Comparison of ENCODE assay signal across 10 cellular contexts in the genomic region with DNA sequence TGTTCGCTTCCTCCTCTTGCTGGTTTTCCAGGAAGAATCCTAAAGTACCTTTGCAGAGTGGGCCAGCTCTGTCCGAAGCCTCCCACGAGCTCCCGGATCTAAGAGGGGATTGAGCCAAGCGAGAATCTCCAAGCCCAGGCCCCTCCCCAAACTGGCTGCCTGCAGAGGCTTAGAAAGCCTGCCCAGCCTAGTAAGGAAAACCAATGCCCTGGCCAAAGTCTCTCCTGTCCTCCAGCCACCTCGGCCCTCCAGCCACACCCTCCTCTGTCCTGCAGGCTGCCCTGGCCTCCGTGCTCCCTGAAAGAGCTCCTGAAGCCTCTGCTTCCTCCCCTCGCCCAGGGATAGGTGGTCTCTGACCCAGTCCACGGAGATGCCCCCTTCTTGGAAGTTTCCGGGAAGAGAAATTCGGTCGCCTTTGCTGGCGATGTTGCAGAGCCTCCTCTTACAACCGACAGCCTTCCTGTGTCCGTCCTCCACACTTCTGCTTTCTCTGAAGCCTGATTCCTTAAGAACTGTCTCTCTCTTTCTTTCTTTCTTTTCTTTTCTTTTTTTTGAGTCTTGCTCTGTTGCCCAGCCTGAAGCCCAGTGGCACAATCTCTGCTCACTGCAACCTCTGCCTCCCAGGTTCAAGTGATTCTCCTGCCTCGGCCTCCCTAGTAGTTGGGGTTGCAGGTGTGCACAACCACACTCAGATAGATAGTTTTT. TPM values are rescaled to one million over a fixed set of nuclear protein-coding genes. Genes with fewer than 3 reads are reported as not detected.
DNase-seq lines count a peak whose midpoint lies in the region; TF ChIP-seq lines count a peak whose summit lies in the region.
"Had no signal": no experiment of that assay in that cellular context is flagged by ENCODE, and none has a peak within 500 bp of the region (broad histone marks: within the 10 kb centered on the region; RNA-seq: fewer than 3 reads in every experiment).

No MANE protein-coding gene starts in this region.

- H3K4me1 ChIP-seq in muscle layer of duodenum (ENCODE audit: control insufficient read depth in 1 of 2, insufficient read depth in 2 of 2, low read length in 2 of 2) (peaks cover 19 to 39% of the 10 kb centered on the region in 2 donors), uterus (no peaks in the 10 kb centered on the region)

- peaks cover 0 to 2% (median 0%) of the 10 kb centered on the region in 3 donors for H3K27me3 Mint-ChIP-seq in CD14-positive monocyte (ENCODE audit: low read depth in 3 of 3)
- H3K27me3 Mint-ChIP-seq: activated naive CD8-positive, alpha-beta T cell had no signal

- DNase-seq in CD14-positive monocyte (ENCODE audit: low spot score) (no peak), HT-29 (ENCODE audit: low spot score) (peak; percentile 34), cerebellum (ENCODE audit: low spot score) (peak; percentile 46), SHP77 (lab: John Stamatoyannopoulos, UW) (no peak), activated gamma-delta T cell treated with Interleukin-2 at 50 U/mL for 16 hours (no peak), uterus (no peak)
- DNase-seq in activated T-cell treated with anti-CD3 and anti-CD28 coated beads, Interleukin-2, amount 50 U/mL, for 48 hours = no peak
- DNase-seq: NCI-H524 had no signal

- no peak for TF ChIP-seq CTCF in CD14-positive monocyte (IDR thresholded peaks at IDR 0.05)
- no peak for TF ChIP-seq CTCF in uterus (IDR thresholded peaks at IDR 0.05)

- intact Hi-C loops in CD14-positive monocyte (cut with micrococcal nuclease) = no loop called here
- intact Hi-C loops in uterus (cut with DNase I; ENCODE audit: low total_unique reads) = no loop called here

- peak overlapping the region; percentile 70 to 89 for H3K4me3 Mint-ChIP-seq in CD14-positive monocyte
- H3K4me3 Mint-ChIP-seq: activated naive CD8-positive, alpha-beta T cell had no signal

- H3K4me1 Mint-ChIP-seq in CD14-positive monocyte = peaks cover 56% of the 10 kb centered on the region

- H3K4me3 ChIP-seq in muscle layer of duodenum (ENCODE audit: low read depth in 1 of 2, low read length in 2 of 2) = no peak overlapping the region
- no peak overlapping the region for H3K4me3 ChIP-seq in uterus

- H3K27me3 ChIP-seq in muscle layer of duodenum (ENCODE audit: low read depth, low read length) (no peaks in the 10 kb centered on the region), uterus (no peaks in the 10 kb centered on the region)

- H3K27ac ChIP-seq in muscle layer of duodenum (ENCODE audit: low read length) (peak overlapping the region; percentile 60), uterus (no peak overlapping the region)

- no peak for TF ChIP-seq POLR2A in uterus (IDR thresholded peaks at IDR 0.05)

- no peaks in the 10 kb centered on the region for H3K9me3 Mint-ChIP-seq in CD14-positive monocyte

- peaks cover 1% of the 10 kb centered on the region in 2 donors for H3K36me3 Mint-ChIP-seq in CD14-positive monocyte
- H3K36me3 Mint-ChIP-seq: activated naive CD8-positive, alpha-beta T cell had no signal

- H3K27ac Mint-ChIP-seq in CD14-positive monocyte = peak overlapping the region; percentile 88 to 99 (median 97)

- H3K9me3 ChIP-seq in muscle layer of duodenum (ENCODE audit: control insufficient read depth in 1 of 2, low read length in 2 of 2) = no peaks in the 10 kb centered on the region
- no peaks in the 10 kb centered on the region for H3K9me3 ChIP-seq in uterus

- H3K36me3 ChIP-seq in muscle layer of duodenum (ENCODE audit: control insufficient read depth in 1 of 2, insufficient read depth in 2 of 2, low read length in 2 of 2) (no peaks in the 10 kb centered on the region), uterus (no peaks in the 10 kb centered on the region)

RNA-seq across cellular contexts. Expression of a gene that starts 54.9 kb away (rescaled TPM):
- polyA plus RNA-seq in CD14-positive monocyte = 10 to 100 TPM; 18.5 to 41.0 TPM
- 33.8 and 43.0 TPM in 2 replicates for total RNA-seq in HT-29 (2014; rRNA removed; shearing (Covaris generic))
- total RNA-seq in cerebellum (13.0 TPM), uterus (10 to 100 TPM; 16.5 to 64.3 (median 27.5) TPM)

Comparison
In these comparisons a context has a peak if more than half of its experiments do, and no peak if none do; other contexts are left out.
1. DNase-seq: peak in HT-29 (single experiment) and cerebellum (single experiment); none in CD14-positive monocyte (single experiment), SHP77 (0 of 2), activated T-cell treated with anti-CD3 and anti-CD28 coated beads, Interleukin-2, amount 50 U/mL, for 48 hours (0 of 2), activated gamma-delta T cell treated with Interleukin-2 at 50 U/mL for 16 hours (single experiment) and uterus (0 of 2).